In the genomic region with DNA sequence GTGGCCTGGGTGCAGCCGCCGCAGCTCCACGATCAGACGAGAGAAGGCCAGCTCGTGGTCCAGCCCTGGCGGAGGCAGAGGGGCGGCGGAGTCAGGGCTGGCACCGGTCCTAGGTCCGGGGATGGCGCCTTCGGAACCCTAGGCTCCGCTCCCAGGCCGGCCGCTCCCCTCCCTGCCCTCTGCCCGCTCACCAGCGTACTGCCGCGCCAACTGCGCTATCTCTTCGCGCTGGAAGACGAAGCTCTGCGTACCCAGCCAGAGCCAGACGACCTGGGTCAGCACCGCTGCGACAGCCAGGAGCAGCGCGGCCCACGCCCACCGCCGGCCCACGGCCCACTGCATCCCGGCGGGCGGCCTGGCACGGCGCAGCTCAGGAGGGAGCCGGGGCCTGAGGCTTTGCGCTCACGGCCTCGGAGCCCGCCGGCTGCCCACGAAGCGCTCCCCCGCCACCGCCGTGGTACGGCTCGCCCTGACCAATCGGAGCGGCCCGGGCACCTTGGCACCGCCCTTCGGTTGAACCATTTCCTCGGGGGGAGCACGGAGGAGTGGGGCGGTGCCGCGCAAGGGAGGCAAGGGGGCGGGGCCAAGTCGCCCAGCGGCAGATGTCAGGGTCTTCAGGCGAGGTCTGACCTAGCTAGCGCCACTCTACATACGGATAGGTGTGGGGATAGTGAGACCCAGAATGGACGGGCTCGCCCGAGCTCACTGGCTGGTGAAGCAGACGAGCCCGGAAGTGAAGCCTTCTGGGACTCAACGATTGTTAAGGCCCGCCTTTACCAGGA, we compare ENCODE assay signal across 8 cellular contexts. TPM values are rescaled to one million over a fixed set of nuclear protein-coding genes. Genes with fewer than 3 reads are reported as not detected.
A peak's percentile ranks its signal among the peaks of the same experiment; 100 is the strongest.
DNase-seq lines count a peak whose midpoint lies in the region; ATAC-seq and TF ChIP-seq lines count a peak whose summit lies in the region.

TSS of gene SIGMAR1 (minus strand) at position 432 of the 782 bp plus-strand sequence. CDS start at position 342, 90 bp downstream.

- peaks cover 15% of the 10 kb centered on the region for H3K36me3 Mint-ChIP-seq in activated CD4-positive, alpha-beta T cell treated with anti-CD3 and anti-CD28 coated beads, Interleukin-2, amount 10 ng/mL, durations not matched to agents 7 days and 5 days (ENCODE audit: low read depth)

- POLR2A ChIA-PET in BJ (lab: Charles Lee) = interaction anchor here (1.1 to 1.2 kb wide), 2 partner anchors 9 to 28 kb away, joined by 4 to 5 read pairs; partner anchors contain the start of gene GALT
- POLR2A ChIA-PET in activated CD4-positive, alpha-beta T cell treated with anti-CD3 and anti-CD28 coated beads, Interleukin-2, amount 10 ng/mL, durations not matched to agents 7 days and 5 days (lab: Charles Lee) = interaction anchor here (0.6 to 2.0 kb wide), 3 partner anchors 10 to 18 kb away, joined by 3 to 8 read pairs (median 3); partner anchors contain the start of gene DCTN3

- H3K9me3 Mint-ChIP-seq in activated CD4-positive, alpha-beta T cell treated with anti-CD3 and anti-CD28 coated beads, Interleukin-2, amount 10 ng/mL, durations not matched to agents 7 days and 5 days = no peaks in the 10 kb centered on the region

- peak within 1 kb of the TSS; percentile 93 for H3K27ac Mint-ChIP-seq in activated CD4-positive, alpha-beta T cell treated with anti-CD3 and anti-CD28 coated beads, Interleukin-2, amount 10 ng/mL, durations not matched to agents 7 days and 5 days

- H3K27me3 Mint-ChIP-seq in activated CD4-positive, alpha-beta T cell treated with anti-CD3 and anti-CD28 coated beads, Interleukin-2, amount 10 ng/mL, durations not matched to agents 7 days and 5 days = no peaks in the 10 kb centered on the region

- H3K27me3 ChIP-seq in BJ (ENCODE audit: control insufficient read depth, insufficient read depth, low read length) = no peaks in the 10 kb centered on the region

- TF ChIP-seq CTCF in BJ (IDR thresholded peaks at IDR 0.05; ENCODE audit: insufficient read depth, low read depth, low read length) (no peak), coronary artery (IDR thresholded peaks at IDR 0.05) (no peak)

- peak within 1 kb of the TSS; percentile 79 to 91 for H3K27ac ChIP-seq in coronary artery

- peak within 1 kb of the TSS; percentile 90 for H3K4me3 Mint-ChIP-seq in activated CD4-positive, alpha-beta T cell treated with anti-CD3 and anti-CD28 coated beads, Interleukin-2, amount 10 ng/mL, durations not matched to agents 7 days and 5 days

- CTCF ChIA-PET in BJ (lab: Yijun Ruan, JAX) = interaction anchor here (1.0 to 9.7 kb wide), 8 partner anchors 8 to 90 kb away, joined by 3 to 112 read pairs (median 7); partner anchors contain the start of genes CCL27, GALT, IL11RA and RPP25L
- CTCF ChIA-PET in activated CD4-positive, alpha-beta T cell treated with anti-CD3 and anti-CD28 coated beads, Interleukin-2, amount 10 ng/mL, durations not matched to agents 7 days and 5 days (lab: Charles Lee) = interaction anchor here (0.6 to 7.5 kb wide), 13 partner anchors 9 to 64 kb away, joined by 3 to 82 read pairs (median 4); partner anchors contain the start of genes DCTN3, GALT and RPP25L

- peaks cover 39% of the 10 kb centered on the region for H3K4me1 Mint-ChIP-seq in activated CD4-positive, alpha-beta T cell treated with anti-CD3 and anti-CD28 coated beads, Interleukin-2, amount 10 ng/mL, durations not matched to agents 7 days and 5 days

- DNase-seq in BJ (ENCODE audit: low read depth) = no peak
- DNase-seq in NCI-H526 treated with DMSO at 0.1 percent for 48 hours (lab: John Stamatoyannopoulos, UW) = peak; percentile 83
- DNase-seq in activated CD4-positive, alpha-beta T cell treated with anti-CD3 and anti-CD28 coated beads, Interleukin-2, amount 10 ng/mL, durations not matched to agents 7 days and 5 days = peak; percentile 94
- DNase-seq in coronary artery (ENCODE audit: low spot score) = peak; percentile 93
- DNase-seq in left colon = peak; percentile 91 to 96
- peak; percentile 91 to 92 for DNase-seq in stimulated activated CD4-positive, alpha-beta T cell treated with anti-CD3 and anti-CD28 coated beads, Interleukin-1b, Interleukin-23, amount 100 ng/mL, for 4 hours (ENCODE audit: low read depth in 2 of 2)

- H3K4me3 ChIP-seq in BJ (ENCODE audit: low read depth, low read length) (peak within 1 kb of the TSS; percentile 78), coronary artery (peak within 1 kb of the TSS; percentile 77)

- intact Hi-C loops in left colon (cut with DNase I, micrococcal nuclease) = no loop called here

- ATAC-seq in GM19324 (IDR thresholded peaks at IDR 0.05; ENCODE audit: low FRiP score, unreplicated experiment) = peak; percentile 96
- ATAC-seq in HG03520 (IDR thresholded peaks at IDR 0.05; ENCODE audit: unreplicated experiment) = peak; percentile 79
- peak; percentile 94 for ATAC-seq in left colon

- no peaks in the 10 kb centered on the region for H3K36me3 ChIP-seq in BJ (ENCODE audit: control insufficient read depth, insufficient read depth, low read length)

RNA-seq across cellular contexts. Expression of gene SIGMAR1, which starts in this region (rescaled TPM):
- polyA plus RNA-seq in BJ (2011; rRNA removed) = 65.4 and 95.5 TPM in 2 replicates
- polyA minus RNA-seq in BJ (2011; rRNA and poly(A)+ RNA removed) = 28.4 and 32.7 TPM in 2 replicates
- total RNA-seq in activated CD4-positive, alpha-beta T cell treated with anti-CD3 and anti-CD28 coated beads, Interleukin-2, amount 10 ng/mL, durations not matched to agents 7 days and 5 days = 10 to 100 TPM; 57.7 to 62.2 TPM
- total RNA-seq in left colon = 10 to 100 TPM; 47.7 to 58.4 TPM
